ENCODE assay signal across 13 cellular contexts in genomic region chr3:8608041-8608790, GRCh38. TPM values are rescaled to one million over a fixed set of nuclear protein-coding genes. Genes with fewer than 3 reads are reported as not detected.
"Had no signal": no experiment of that assay in that cellular context is flagged by ENCODE, and none has a peak within 500 bp of the region (broad histone marks: within the 10 kb centered on the region; RNA-seq: fewer than 3 reads in every experiment).

No MANE protein-coding gene starts in this region.

- H3K4me3 Mint-ChIP-seq: activated CD4-positive, alpha-beta T cell treated with anti-CD3 and anti-CD28 coated beads for 36 hours; activated naive CD4-positive, alpha-beta T cell treated with anti-CD3 and anti-CD28 coated beads, Interleukin-2, amount 50 U/mL, for 24 hours; effector memory CD8-positive, alpha-beta T cell; neural crest cell; WTC11 had no signal

- H3K36me3 ChIP-seq: pancreas, right lobe of liver, thoracic aorta had no signal

- H3K9me3 ChIP-seq: pancreas, right lobe of liver, thoracic aorta had no signal

- H3K4me3 ChIP-seq: pancreas, right lobe of liver, smooth muscle cell had no signal

- ATAC-seq: activated CD4-positive, alpha-beta T cell treated with anti-CD3 and anti-CD28 coated beads for 36 hours; effector memory CD8-positive, alpha-beta T cell had no signal

- H3K27me3 ChIP-seq: pancreas, right lobe of liver had no signal

- H3K27ac ChIP-seq: pancreas, right lobe of liver, thoracic aorta had no signal

- H3K27me3 Mint-ChIP-seq: activated naive CD4-positive, alpha-beta T cell treated with anti-CD3 and anti-CD28 coated beads, Interleukin-2, amount 50 U/mL, for 24 hours had no signal

- H3K27ac Mint-ChIP-seq: activated CD4-positive, alpha-beta T cell treated with anti-CD3 and anti-CD28 coated beads for 36 hours; activated naive CD4-positive, alpha-beta T cell treated with anti-CD3 and anti-CD28 coated beads, Interleukin-2, amount 50 U/mL, for 24 hours; effector memory CD8-positive, alpha-beta T cell; WTC11 had no signal

- H3K9me3 Mint-ChIP-seq: activated naive CD4-positive, alpha-beta T cell treated with anti-CD3 and anti-CD28 coated beads, Interleukin-2, amount 50 U/mL, for 24 hours; effector memory CD8-positive, alpha-beta T cell; neural crest cell had no signal

- DNase-seq: activated CD4-positive, alpha-beta T cell treated with anti-CD3 and anti-CD28 coated beads, Interleukin-2, amount 50 U/mL, for 48 hours; activated gamma-delta T cell; effector memory CD8-positive, alpha-beta T cell; stimulated activated CD4-positive, alpha-beta T cell treated with anti-CD3 and anti-CD28 coated beads, Interleukin-4, amount 100 ng/mL, for 1 hour had no signal

- H3K4me1 ChIP-seq: pancreas had no signal

- H3K36me3 Mint-ChIP-seq: activated naive CD4-positive, alpha-beta T cell treated with anti-CD3 and anti-CD28 coated beads, Interleukin-2, amount 50 U/mL, for 24 hours had no signal

- H3K4me1 Mint-ChIP-seq: activated CD4-positive, alpha-beta T cell treated with anti-CD3 and anti-CD28 coated beads for 36 hours; activated naive CD4-positive, alpha-beta T cell treated with anti-CD3 and anti-CD28 coated beads, Interleukin-2, amount 50 U/mL, for 24 hours had no signal

RNA-seq across cellular contexts. Expression of gene SSUH2, which starts 36.4 kb away (rescaled TPM):
- total RNA-seq: lung microvascular endothelial cell had no signal
- polyA plus RNA-seq: smooth muscle cell had no signal
